33 cellular contexts compared by ENCODE assay signal in genomic region chr20:38920411-38920810, GRCh38.
"Had no signal": no experiment of that assay in that cellular context is flagged by ENCODE, and none has a peak within 500 bp of the region (broad histone marks: within the 10 kb centered on the region; RNA-seq: fewer than 3 reads in every experiment).

No MANE protein-coding gene starts in this region.

- H3K27ac ChIP-seq: ascending aorta, cardiac muscle cell, VCaP had no signal

- ATAC-seq: activated CD8-positive, alpha-beta memory T cell treated with anti-CD3 and anti-CD28 coated beads, Interleukin-2, amount 10 ng/mL, durations not matched to agents 7 days and 5 days; activated CD8-positive, alpha-beta T cell treated with anti-CD3 and anti-CD28 coated beads, Interleukin-2, amount 10 ng/mL, durations not matched to agents 7 days and 5 days had no signal

- H3K27me3 Mint-ChIP-seq: activated B cell treated with CpG ODN at 0.5 μM for 24 hours; activated CD4-positive, alpha-beta memory T cell treated with anti-CD3 and anti-CD28 coated beads, Interleukin-2, amount 10 ng/mL, durations not matched to agents 7 days and 5 days; activated CD4-positive, alpha-beta T cell treated with anti-CD3 and anti-CD28 coated beads, Interleukin-2, amount 10 ng/mL, durations not matched to agents 24 days and 14 days; activated CD8-positive, alpha-beta memory T cell treated with anti-CD3 and anti-CD28 coated beads, Interleukin-2, amount 10 ng/mL, durations not matched to agents 7 days and 5 days; activated naive CD8-positive, alpha-beta T cell treated with anti-CD3 and anti-CD28 coated beads for 36 hours; central memory CD8-positive, alpha-beta T cell had no signal

- H3K4me3 ChIP-seq: ascending aorta, cardiac muscle cell had no signal

- H3K36me3 ChIP-seq: ascending aorta, cardiac muscle cell had no signal

- H3K4me3 Mint-ChIP-seq: activated B cell treated with CpG ODN at 0.5 μM for 24 hours; activated CD4-positive, alpha-beta memory T cell treated with anti-CD3 and anti-CD28 coated beads, Interleukin-2, amount 10 ng/mL, durations not matched to agents 7 days and 5 days; activated CD4-positive, alpha-beta T cell treated with anti-CD3 and anti-CD28 coated beads, Interleukin-2, amount 10 ng/mL, durations not matched to agents 24 days and 14 days; activated CD8-positive, alpha-beta memory T cell treated with anti-CD3 and anti-CD28 coated beads, Interleukin-2, amount 10 ng/mL, durations not matched to agents 7 days and 5 days; activated CD8-positive, alpha-beta T cell treated with anti-CD3 and anti-CD28 coated beads, Interleukin-2, amount 10 ng/mL, durations not matched to agents 7 days and 5 days; activated naive CD4-positive, alpha-beta T cell treated with anti-CD3 and anti-CD28 coated beads for 36 hours; activated naive CD8-positive, alpha-beta T cell treated with anti-CD3 and anti-CD28 coated beads for 36 hours; brain; central memory CD8-positive, alpha-beta T cell; T-helper 1 cell treated with Interleukin-12 subunit alpha and Interleukin-12 subunit beta and Interleukin-4 antibody, amounts not matched to agents 30 μg/mL and 1 μg/mL, for 36 hours; T-helper 2 cell treated with Interferon-gamma antibody and Interleukin-4, amounts not matched to agents 5 μg/mL and 100 μg/mL, for 36 hours had no signal

- H3K27ac Mint-ChIP-seq: activated B cell treated with CpG ODN at 0.5 μM for 24 hours; activated CD4-positive, alpha-beta memory T cell treated with anti-CD3 and anti-CD28 coated beads, Interleukin-2, amount 10 ng/mL, durations not matched to agents 7 days and 5 days; activated CD4-positive, alpha-beta T cell treated with anti-CD3 and anti-CD28 coated beads, Interleukin-2, amount 10 ng/mL, durations not matched to agents 24 days and 14 days; activated CD8-positive, alpha-beta memory T cell treated with anti-CD3 and anti-CD28 coated beads, Interleukin-2, amount 10 ng/mL, durations not matched to agents 7 days and 5 days; activated CD8-positive, alpha-beta T cell treated with anti-CD3 and anti-CD28 coated beads, Interleukin-2, amount 10 ng/mL, durations not matched to agents 7 days and 5 days; activated naive CD4-positive, alpha-beta T cell treated with anti-CD3 and anti-CD28 coated beads for 36 hours; activated naive CD8-positive, alpha-beta T cell treated with anti-CD3 and anti-CD28 coated beads for 36 hours; activated T-helper 2 cell treated with anti-CD3 and anti-CD28 coated beads, Interferon-gamma antibody, Interleukin-2, Interleukin-4, amounts not matched to agents 10 μg/mL and 5 μg/mL and 100 μg/mL, durations not matched to agents 14 hours and 24 hours and 36 hours; brain; T-helper 1 cell treated with Interleukin-12 subunit alpha and Interleukin-12 subunit beta and Interleukin-4 antibody, amounts not matched to agents 30 μg/mL and 1 μg/mL, for 36 hours; T-helper 2 cell treated with Interferon-gamma antibody and Interleukin-4, amounts not matched to agents 5 μg/mL and 100 μg/mL, for 36 hours had no signal

- H3K27me3 ChIP-seq: ascending aorta, cardiac muscle cell had no signal

- H3K4me1 ChIP-seq: ascending aorta had no signal

- DNase-seq: activated B cell treated with CpG ODN at 0.5 μM for 24 hours; activated CD4-positive, alpha-beta memory T cell treated with anti-CD3 and anti-CD28 coated beads, Interleukin-2, amount 10 ng/mL, durations not matched to agents 7 days and 5 days; activated CD4-positive, alpha-beta T cell treated with anti-CD3 and anti-CD28 coated beads for 4 hours; activated CD4-positive, alpha-beta T cell treated with anti-CD3 and anti-CD28 coated beads, Interleukin-2, amount 10 ng/mL, durations not matched to agents 24 days and 14 days; activated CD4-positive, alpha-beta T cell treated with anti-CD3 and anti-CD28 coated beads, Interleukin-2, amount 50 U/mL, for 1 hour; activated CD4-positive, alpha-beta T cell treated with anti-CD3 and anti-CD28 coated beads, Interleukin-2, amount 50 U/mL, for 4 hours; activated CD4-positive, CD25-positive, alpha-beta regulatory T cell treated with anti-CD3 and anti-CD28 coated beads, Interleukin-2, amount 50 U/mL, for 72 hours; activated CD8-positive, alpha-beta memory T cell treated with anti-CD3 and anti-CD28 coated beads for 24 hours; activated CD8-positive, alpha-beta memory T cell treated with anti-CD3 and anti-CD28 coated beads, Interleukin-2, amount 10 ng/mL, durations not matched to agents 7 days and 5 days; activated CD8-positive, alpha-beta memory T cell treated with anti-CD3 and anti-CD28 coated beads, Interleukin-2, amount 50 U/mL, for 48 hours; activated CD8-positive, alpha-beta T cell treated with anti-CD3 and anti-CD28 coated beads, Interleukin-2, amount 10 ng/mL, durations not matched to agents 7 days and 5 days; activated effector memory CD4-positive, alpha-beta T cell treated with Interleukin-2 at 50 U/mL for 16 hours; activated gamma-delta T cell; activated naive CD4-positive, alpha-beta T cell treated with anti-CD3 and anti-CD28 coated beads for 36 hours; activated naive CD4-positive, alpha-beta T cell treated with anti-CD3 and anti-CD28 coated beads, Interleukin-2, amount 50 U/mL, for 16 hours; activated naive CD8-positive, alpha-beta T cell treated with anti-CD3 and anti-CD28 coated beads for 36 hours; activated T-cell treated with anti-CD3 and anti-CD28 coated beads, Interleukin-2, amount 50 U/mL, for 1 hour; activated T-cell treated with anti-CD3 and anti-CD28 coated beads, Interleukin-2, amount 50 U/mL, for 48 hours; amygdala; cerebellar nuclear complex; SW 1271; T-helper 1 cell; T-helper 2 cell; T-helper 9 cell had no signal

- H3K9me3 ChIP-seq: ascending aorta had no signal

- H3K4me1 Mint-ChIP-seq: activated B cell treated with CpG ODN at 0.5 μM for 24 hours; activated naive CD8-positive, alpha-beta T cell treated with anti-CD3 and anti-CD28 coated beads for 36 hours; brain had no signal

- H3K9me3 Mint-ChIP-seq: activated B cell treated with CpG ODN at 0.5 μM for 24 hours; activated CD4-positive, alpha-beta memory T cell treated with anti-CD3 and anti-CD28 coated beads, Interleukin-2, amount 10 ng/mL, durations not matched to agents 7 days and 5 days; activated CD4-positive, alpha-beta T cell treated with anti-CD3 and anti-CD28 coated beads, Interleukin-2, amount 10 ng/mL, durations not matched to agents 24 days and 14 days; activated naive CD4-positive, alpha-beta T cell treated with anti-CD3 and anti-CD28 coated beads for 36 hours; activated naive CD4-positive, alpha-beta T cell treated with anti-CD3 and anti-CD28 coated beads, Interleukin-2, amount 50 U/mL, for 72 hours; activated naive CD8-positive, alpha-beta T cell treated with anti-CD3 and anti-CD28 coated beads for 36 hours; activated T-helper 2 cell treated with anti-CD3 and anti-CD28 coated beads, Interferon-gamma antibody, Interleukin-2, Interleukin-4, amounts not matched to agents 10 μg/mL and 5 μg/mL and 100 μg/mL, durations not matched to agents 14 hours and 24 hours and 36 hours; central memory CD8-positive, alpha-beta T cell; T-helper 1 cell treated with Interleukin-12 subunit alpha and Interleukin-12 subunit beta and Interleukin-4 antibody, amounts not matched to agents 30 μg/mL and 1 μg/mL, for 36 hours; T-helper 2 cell treated with Interferon-gamma antibody and Interleukin-4, amounts not matched to agents 5 μg/mL and 100 μg/mL, for 36 hours had no signal

- H3K36me3 Mint-ChIP-seq: activated naive CD4-positive, alpha-beta T cell treated with anti-CD3 and anti-CD28 coated beads, Interleukin-2, amount 50 U/mL, for 72 hours; activated naive CD8-positive, alpha-beta T cell treated with anti-CD3 and anti-CD28 coated beads for 36 hours; brain had no signal
